In the genomic region with DNA sequence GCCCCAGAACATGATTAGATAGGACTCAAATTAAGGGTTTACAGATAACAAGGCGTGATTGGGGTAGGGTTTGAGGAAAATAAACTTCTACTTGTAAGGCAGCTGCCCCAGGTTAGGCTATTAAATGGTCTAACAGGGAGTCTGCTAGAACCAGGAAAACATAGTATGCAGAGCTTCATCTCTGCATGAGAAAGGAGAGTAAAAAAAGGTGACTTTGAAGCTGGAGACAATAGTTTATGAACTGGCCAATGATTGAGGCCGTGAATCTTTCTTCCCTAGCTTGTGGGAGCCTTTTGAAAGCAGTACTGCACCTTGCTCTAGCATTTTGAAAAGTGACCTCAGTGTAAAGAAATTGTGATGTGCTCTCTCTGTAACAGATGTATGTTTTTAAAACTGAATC, we compare ENCODE assay signal across 1 cellular context.
TF ChIP-seq lines count a peak whose summit lies in the region.

No MANE protein-coding gene starts in this region.

TF ChIP-seq in K562, 482 proteins besides CTCF, POLR2A, EP300 and RAD21 (continued from another document):
- TF ChIP-seq PHB2 (IDR thresholded peaks at IDR 0.05; ENCODE audit: low read depth) (no peak), ATF6 (CRISPR knock-in tag; IDR thresholded peaks at IDR 0.05) (no peak), ZFP30 (CRISPR knock-in tag; IDR thresholded peaks at IDR 0.05; ENCODE audit: borderline replicate concordance) (no peak), SRSF9 (IDR thresholded peaks at IDR 0.05; ENCODE audit: borderline replicate concordance, low read depth, low read length) (no peak), NR3C1 (CRISPR knock-in tag; IDR thresholded peaks at IDR 0.05) (no peak), BMI1 (IDR thresholded peaks at IDR 0.05; ENCODE audit: low read length) (no peak), ERF (CRISPR knock-in tag; IDR thresholded peaks at IDR 0.05) (no peak), ETV5 (CRISPR knock-in tag; IDR thresholded peaks at IDR 0.05; ENCODE audit: low read depth) (no peak), XRCC3 (IDR thresholded peaks at IDR 0.05) (no peak), MCM2 (IDR thresholded peaks at IDR 0.05; ENCODE audit: low read depth) (no peak), HDAC1 (IDR thresholded peaks at IDR 0.05) (no peak), HDAC8 (tag; IDR thresholded peaks at IDR 0.05) (no peak), ZNF134 (CRISPR knock-in tag; conservative IDR thresholded peaks at IDR 0.05) (no peak), KLF10 (CRISPR knock-in tag; IDR thresholded peaks at IDR 0.05) (no peak), FOXJ3 (CRISPR knock-in tag; IDR thresholded peaks at IDR 0.05) (no peak)
- TF ChIP-seq, protein P1, sequence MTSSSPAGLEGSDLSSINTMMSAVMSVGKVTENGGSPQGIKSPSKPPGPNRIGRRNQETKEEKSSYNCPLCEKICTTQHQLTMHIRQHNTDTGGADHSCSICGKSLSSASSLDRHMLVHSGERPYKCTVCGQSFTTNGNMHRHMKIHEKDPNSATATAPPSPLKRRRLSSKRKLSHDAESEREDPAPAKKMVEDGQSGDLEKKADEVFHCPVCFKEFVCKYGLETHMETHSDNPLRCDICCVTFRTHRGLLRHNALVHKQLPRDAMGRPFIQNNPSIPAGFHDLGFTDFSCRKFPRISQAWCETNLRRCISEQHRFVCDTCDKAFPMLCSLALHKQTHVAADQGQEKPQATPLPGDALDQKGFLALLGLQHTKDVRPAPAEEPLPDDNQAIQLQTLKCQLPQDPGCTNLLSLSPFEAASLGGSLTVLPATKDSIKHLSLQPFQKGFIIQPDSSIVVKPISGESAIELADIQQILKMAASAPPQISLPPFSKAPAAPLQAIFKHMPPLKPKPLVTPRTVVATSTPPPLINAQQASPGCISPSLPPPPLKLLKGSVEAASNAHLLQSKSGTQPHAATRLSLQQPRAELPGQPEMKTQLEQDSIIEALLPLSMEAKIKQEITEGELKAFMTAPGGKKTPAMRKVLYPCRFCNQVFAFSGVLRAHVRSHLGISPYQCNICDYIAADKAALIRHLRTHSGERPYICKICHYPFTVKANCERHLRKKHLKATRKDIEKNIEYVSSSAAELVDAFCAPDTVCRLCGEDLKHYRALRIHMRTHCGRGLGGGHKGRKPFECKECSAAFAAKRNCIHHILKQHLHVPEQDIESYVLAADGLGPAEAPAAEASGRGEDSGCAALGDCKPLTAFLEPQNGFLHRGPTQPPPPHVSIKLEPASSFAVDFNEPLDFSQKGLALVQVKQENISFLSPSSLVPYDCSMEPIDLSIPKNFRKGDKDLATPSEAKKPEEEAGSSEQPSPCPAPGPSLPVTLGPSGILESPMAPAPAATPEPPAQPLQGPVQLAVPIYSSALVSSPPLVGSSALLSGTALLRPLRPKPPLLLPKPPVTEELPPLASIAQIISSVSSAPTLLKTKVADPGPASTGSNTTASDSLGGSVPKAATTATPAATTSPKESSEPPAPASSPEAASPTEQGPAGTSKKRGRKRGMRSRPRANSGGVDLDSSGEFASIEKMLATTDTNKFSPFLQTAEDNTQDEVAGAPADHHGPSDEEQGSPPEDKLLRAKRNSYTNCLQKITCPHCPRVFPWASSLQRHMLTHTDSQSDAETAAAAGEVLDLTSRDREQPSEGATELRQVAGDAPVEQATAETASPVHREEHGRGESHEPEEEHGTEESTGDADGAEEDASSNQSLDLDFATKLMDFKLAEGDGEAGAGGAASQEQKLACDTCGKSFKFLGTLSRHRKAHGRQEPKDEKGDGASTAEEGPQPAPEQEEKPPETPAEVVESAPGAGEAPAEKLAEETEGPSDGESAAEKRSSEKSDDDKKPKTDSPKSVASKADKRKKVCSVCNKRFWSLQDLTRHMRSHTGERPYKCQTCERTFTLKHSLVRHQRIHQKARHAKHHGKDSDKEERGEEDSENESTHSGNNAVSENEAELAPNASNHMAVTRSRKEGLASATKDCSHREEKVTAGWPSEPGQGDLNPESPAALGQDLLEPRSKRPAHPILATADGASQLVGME (CRISPR knock-in tag; IDR thresholded peaks at IDR 0.05) = no peak
- TF ChIP-seq, protein P2, sequence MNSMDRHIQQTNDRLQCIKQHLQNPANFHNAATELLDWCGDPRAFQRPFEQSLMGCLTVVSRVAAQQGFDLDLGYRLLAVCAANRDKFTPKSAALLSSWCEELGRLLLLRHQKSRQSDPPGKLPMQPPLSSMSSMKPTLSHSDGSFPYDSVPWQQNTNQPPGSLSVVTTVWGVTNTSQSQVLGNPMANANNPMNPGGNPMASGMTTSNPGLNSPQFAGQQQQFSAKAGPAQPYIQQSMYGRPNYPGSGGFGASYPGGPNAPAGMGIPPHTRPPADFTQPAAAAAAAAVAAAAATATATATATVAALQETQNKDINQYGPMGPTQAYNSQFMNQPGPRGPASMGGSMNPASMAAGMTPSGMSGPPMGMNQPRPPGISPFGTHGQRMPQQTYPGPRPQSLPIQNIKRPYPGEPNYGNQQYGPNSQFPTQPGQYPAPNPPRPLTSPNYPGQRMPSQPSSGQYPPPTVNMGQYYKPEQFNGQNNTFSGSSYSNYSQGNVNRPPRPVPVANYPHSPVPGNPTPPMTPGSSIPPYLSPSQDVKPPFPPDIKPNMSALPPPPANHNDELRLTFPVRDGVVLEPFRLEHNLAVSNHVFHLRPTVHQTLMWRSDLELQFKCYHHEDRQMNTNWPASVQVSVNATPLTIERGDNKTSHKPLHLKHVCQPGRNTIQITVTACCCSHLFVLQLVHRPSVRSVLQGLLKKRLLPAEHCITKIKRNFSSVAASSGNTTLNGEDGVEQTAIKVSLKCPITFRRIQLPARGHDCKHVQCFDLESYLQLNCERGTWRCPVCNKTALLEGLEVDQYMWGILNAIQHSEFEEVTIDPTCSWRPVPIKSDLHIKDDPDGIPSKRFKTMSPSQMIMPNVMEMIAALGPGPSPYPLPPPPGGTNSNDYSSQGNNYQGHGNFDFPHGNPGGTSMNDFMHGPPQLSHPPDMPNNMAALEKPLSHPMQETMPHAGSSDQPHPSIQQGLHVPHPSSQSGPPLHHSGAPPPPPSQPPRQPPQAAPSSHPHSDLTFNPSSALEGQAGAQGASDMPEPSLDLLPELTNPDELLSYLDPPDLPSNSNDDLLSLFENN (IDR thresholded peaks at IDR 0.05; ENCODE audit: low read depth in 2 of 2, low read length in 2 of 2) = no peak
